ENCODE assay signal across 8 cellular contexts in the genomic region with DNA sequence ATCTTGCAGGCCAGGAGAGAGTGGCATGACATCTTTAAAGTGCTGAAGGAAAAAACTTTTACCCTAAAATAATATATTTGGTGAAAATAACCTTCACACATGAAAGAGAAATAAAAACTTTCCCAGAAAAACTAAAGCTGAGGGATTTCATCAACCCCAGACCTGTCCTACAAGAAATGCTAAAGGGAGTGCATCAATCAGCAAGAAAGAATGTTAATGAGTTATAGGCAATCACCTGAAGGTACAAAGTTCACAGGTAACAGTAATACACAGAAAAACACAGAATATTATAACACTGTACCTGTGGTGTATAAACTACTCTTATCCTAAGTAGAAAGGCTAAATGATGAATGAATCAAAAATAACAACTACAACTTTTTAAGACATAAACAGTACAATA.
"Had no signal": no experiment of that assay in that cellular context is flagged by ENCODE, and none has a peak within 500 bp of the region (broad histone marks: within the 10 kb centered on the region; RNA-seq: fewer than 3 reads in every experiment).

No MANE protein-coding gene starts in this region.

- H3K4me3 ChIP-seq: GM23338, K562 had no signal

- ATAC-seq: GM23338, K562 had no signal

- FAIRE-seq: H1, H54, HTR-8/SVneo, K562 had no signal

- DNase-seq: H9, HCEC 1CT, IMR-90 had no signal
